8 cellular contexts compared by ENCODE assay signal in genomic region chr18:46787674-46788073, GRCh38. TPM values are rescaled to one million over a fixed set of nuclear protein-coding genes. Genes with fewer than 3 reads are reported as not detected.
"Had no signal": no experiment of that assay in that cellular context is flagged by ENCODE, and none has a peak within 500 bp of the region (broad histone marks: within the 10 kb centered on the region; RNA-seq: fewer than 3 reads in every experiment).

No MANE protein-coding gene starts in this region.

- DNase-seq: GDM1, GF-D8 had no signal

- FAIRE-seq: G401.6, GM12891, GM12892, GM18507, GM19239 had no signal

RNA-seq across cellular contexts. Expression of gene ST8SIA5, which starts 30.8 kb away (rescaled TPM):
- total RNA-seq: G401 had no signal
